ENCODE assay signal across 2 cellular contexts in genomic region chr5:149187617-149188016, GRCh38. TPM values are rescaled to one million over a fixed set of nuclear protein-coding genes. Genes with fewer than 3 reads are reported as not detected.
"Had no signal": no experiment of that assay in that cellular context is flagged by ENCODE, and none has a peak within 500 bp of the region (broad histone marks: within the 10 kb centered on the region; RNA-seq: fewer than 3 reads in every experiment).

No MANE protein-coding gene starts in this region.

RNA-seq across cellular contexts. Expression of gene ABLIM3, which starts 46.3 kb away (rescaled TPM):
- total RNA-seq: activated B cell treated with CpG ODN at 0.5 μM for 24 hours; activated T-helper 1 cell treated with anti-CD3 and anti-CD28 coated beads, Interleukin-12 subunit alpha, Interleukin-12 subunit beta, Interleukin-2, Interleukin-4 antibody, amounts not matched to agents 30 ng/mL and 10 ng/mL and 1 ng/mL, durations not matched to agents 14 hours and 24 hours and 36 hours had no signal
